ENCODE assay signal across 12 cellular contexts in the genomic region with DNA sequence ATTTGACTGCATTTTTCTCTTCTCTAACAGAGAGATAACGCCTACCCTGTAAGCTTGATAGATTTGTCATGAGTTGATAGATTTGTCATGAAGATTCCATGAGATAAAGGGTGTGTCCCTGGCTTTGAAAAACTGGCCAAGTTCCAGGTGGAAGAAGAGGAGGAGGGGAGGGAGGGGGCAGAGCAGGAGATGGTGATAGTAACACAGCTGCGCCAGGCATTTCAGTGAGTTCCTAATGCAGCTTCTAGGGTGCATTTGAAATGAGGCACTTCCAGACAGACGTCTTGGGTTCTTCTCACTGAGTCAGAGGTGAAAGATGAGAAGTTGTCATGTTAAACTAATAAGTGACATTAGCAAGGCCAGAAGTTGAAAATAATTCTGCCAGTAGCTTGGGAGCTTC.
DNase-seq lines count a peak whose midpoint lies in the region; TF ChIP-seq lines count a peak whose summit lies in the region.
"Had no signal": no experiment of that assay in that cellular context is flagged by ENCODE, and none has a peak within 500 bp of the region (broad histone marks: within the 10 kb centered on the region; RNA-seq: fewer than 3 reads in every experiment).

No MANE protein-coding gene starts in this region.

- no peak overlapping the region for H4K91ac ChIP-seq in H9 (ENCODE audit: insufficient read length, low read depth, low read length)

- H4K5ac ChIP-seq in H9 (ENCODE audit: insufficient read length, low read depth, low read length) = no peak overlapping the region

- no peak overlapping the region for H2BK20ac ChIP-seq in H9 (ENCODE audit: low read depth, low read length, poor library complexity, severe bottlenecking)

- H2BK12ac ChIP-seq in H9 (ENCODE audit: insufficient read length, low read depth, low read length) = no peak overlapping the region

- no peaks in the 10 kb centered on the region for H3K36me3 ChIP-seq in osteoblast (ENCODE audit: insufficient read depth, low read length)
- no peaks in the 10 kb centered on the region for H3K36me3 ChIP-seq in thyroid gland
- H3K36me3 ChIP-seq: stomach had no signal

- H3K79me2 ChIP-seq in H9 (ENCODE audit: insufficient read depth, low read length) = peaks cover 9% of the 10 kb centered on the region; the same call in 1 of the 2 replicates
- H3K79me2 ChIP-seq in osteoblast (ENCODE audit: insufficient read depth, low read length) = peaks cover 57% of the 10 kb centered on the region

- H3K9me3 Mint-ChIP-seq in H9 = no peaks in the 10 kb centered on the region
- H3K9me3 Mint-ChIP-seq: CD8-positive, alpha-beta memory T cell; natural killer cell treated with Interleukin-12 subunit alpha and Interleukin-12 subunit beta and Interleukin-15 and Interleukin-18, amount 100 ng/mL, for 72 hours had no signal

- H3K27ac ChIP-seq in H9 (ENCODE audit: insufficient read length, low read depth, low read length) (no peak overlapping the region), osteoblast (ENCODE audit: low read depth, low read length) (peak overlapping the region; percentile 8), thyroid gland (no peak overlapping the region)

- H3K27ac Mint-ChIP-seq in H9 = peak overlapping the region in 1 of 3 experiments; percentile 49; a peak in 1 of 7 replicates
- H3K27ac Mint-ChIP-seq: CD8-positive, alpha-beta memory T cell; natural killer cell treated with Interleukin-12 subunit alpha and Interleukin-12 subunit beta and Interleukin-15 and Interleukin-18, amount 100 ng/mL, for 72 hours had no signal

- no peak for TF ChIP-seq CTCF in H9 (conservative IDR thresholded peaks at IDR 0.05)
- TF ChIP-seq CTCF in osteoblast (IDR thresholded peaks at IDR 0.05; ENCODE audit: extremely low read depth, low read depth, low read length) = no peak
- no peak for TF ChIP-seq CTCF in thyroid gland (IDR thresholded peaks at IDR 0.05)

- no peaks in the 10 kb centered on the region for H3K36me3 Mint-ChIP-seq in H9 (ENCODE audit: insufficient read depth in 1 of 3, low read depth in 3 of 3)
- H3K36me3 Mint-ChIP-seq: CD8-positive, alpha-beta memory T cell; natural killer cell treated with Interleukin-12 subunit alpha and Interleukin-12 subunit beta and Interleukin-15 and Interleukin-18, amount 100 ng/mL, for 72 hours had no signal

- H3K79me1 ChIP-seq in H9 (ENCODE audit: insufficient read depth, low read depth, low read length, poor library complexity, severe bottlenecking) = peaks cover 5% of the 10 kb centered on the region

- no peak overlapping the region for H3K56ac ChIP-seq in H9 (ENCODE audit: insufficient read length, low read depth, low read length)

- no peak overlapping the region for H3K18ac ChIP-seq in H9 (ENCODE audit: insufficient read length, low read depth, low read length)

- no peak overlapping the region for H3K4me2 ChIP-seq in H9 (ENCODE audit: insufficient read depth, insufficient read length, low read length)
- H3K4me2 ChIP-seq in osteoblast (ENCODE audit: insufficient read depth, low read length) = peak overlapping the region; percentile 50

- H3K4me1 ChIP-seq in H9 (ENCODE audit: insufficient read depth, low read length) (peaks cover 10% of the 10 kb centered on the region; the same call in 1 of the 2 replicates), osteoblast (ENCODE audit: insufficient read depth, low read length) (peaks cover 27% of the 10 kb centered on the region), thyroid gland (peaks cover 13 to 32% of the 10 kb centered on the region in 2 donors)

- H2BK120ac ChIP-seq in H9 (ENCODE audit: low read depth, low read length, poor library complexity, severe bottlenecking) = no peak overlapping the region

- no peaks in the 10 kb centered on the region for H3K23me2 ChIP-seq in H9 (ENCODE audit: insufficient read length, low read depth, low read length, poor library complexity, severe bottlenecking)

- WGBS in H9 (ENCODE audit: extremely low coverage, insufficient read length, low lambda C conversion rate) = no CpG with 5 or more reads among the region's 3 CpGs
- WGBS in thyroid gland, 2 donors = 66 to 74% methylated on average over 3 of the region's 3 CpGs

- no peak overlapping the region for H3K4ac ChIP-seq in H9 (ENCODE audit: low read depth, low read length)

- intact Hi-C loops in thyroid gland (cut with DNase I) = no loop called here

- H3K27me3 ChIP-seq in H9 (ENCODE audit: insufficient read depth, low read length) (no peaks in the 10 kb centered on the region), osteoblast (ENCODE audit: insufficient read depth, low read length) (no peaks in the 10 kb centered on the region), thyroid gland (no peaks in the 10 kb centered on the region)
- H3K27me3 ChIP-seq: stomach had no signal

- TF ChIP-seq POLR2A in thyroid gland (IDR thresholded peaks at IDR 0.05) = no peak

- no peaks in the 10 kb centered on the region for H3K9me3 ChIP-seq in H9 (ENCODE audit: control insufficient read depth, low read depth, low read length)
- H3K9me3 ChIP-seq in osteoblast (ENCODE audit: low read depth, low read length) = no peaks in the 10 kb centered on the region
- H3K9me3 ChIP-seq in thyroid gland = no peaks in the 10 kb centered on the region
- H3K9me3 ChIP-seq: stomach had no signal

- H3K27me3 Mint-ChIP-seq in H9 (ENCODE audit: low read depth) = no peaks in the 10 kb centered on the region
- H3K27me3 Mint-ChIP-seq: natural killer cell treated with Interleukin-12 subunit alpha and Interleukin-12 subunit beta and Interleukin-15 and Interleukin-18, amount 100 ng/mL, for 72 hours had no signal

- H3K4me3 Mint-ChIP-seq in H9 = no peak overlapping the region
- H3K4me3 Mint-ChIP-seq: CD8-positive, alpha-beta memory T cell; natural killer cell treated with Interleukin-12 subunit alpha and Interleukin-12 subunit beta and Interleukin-15 and Interleukin-18, amount 100 ng/mL, for 72 hours had no signal

- no peak overlapping the region for H2BK5ac ChIP-seq in H9 (ENCODE audit: insufficient read length, low read length)

- no peak overlapping the region for H2AK5ac ChIP-seq in H9 (ENCODE audit: insufficient read length, low read length)

- DNase-seq in H9 (no peak), OCI-M1 (lab: John Stamatoyannopoulos, UW) (peak; percentile 43), fibroblast of gingiva (ENCODE audit: low read depth) (peak; percentile 17), osteoblast (ENCODE audit: insufficient read length, low spot score, missing footprints) (no peak), HK-2 (ENCODE audit: unreplicated experiment) (no peak), HT-29 (ENCODE audit: low spot score) (no peak), retina (no peak), thyroid gland (no peak)
- DNase-seq: CD8-positive, alpha-beta memory T cell; NCI-H1105 treated with DMSO at 0.1 percent for 48 hours; stomach had no signal

- H4K20me1 ChIP-seq in H9 (ENCODE audit: control insufficient read depth, insufficient read depth, insufficient read length) (no peaks in the 10 kb centered on the region), osteoblast (ENCODE audit: insufficient read depth, low read length) (no peaks in the 10 kb centered on the region)

- H4K8ac ChIP-seq in H9 (replicated peaks; ENCODE audit: insufficient read length, low read depth, low read length) = no peak overlapping the region

- H3T11ph ChIP-seq in H9 (ENCODE audit: low read length) = no peak overlapping the region

- H3K14ac ChIP-seq in H9 (ENCODE audit: insufficient read depth, low read length) = 0 out of 2 replicates have a peak overlapping the region, but pooled peaks have one; percentile 16

- H2AFZ ChIP-seq in H9 (ENCODE audit: low read length) (no peak overlapping the region), osteoblast (ENCODE audit: low read length) (no peak overlapping the region)

- peaks cover 46 to 53% of the 10 kb centered on the region in 2 experiments for H3K4me1 Mint-ChIP-seq in H9

- H3K4me3 ChIP-seq in osteoblast (ENCODE audit: insufficient read depth, low read length) (no peak overlapping the region), thyroid gland (replicated peaks in 1 of 3) (no peak overlapping the region)
- H3K4me3 ChIP-seq: stomach had no signal

- H2BK15ac ChIP-seq in H9 (ENCODE audit: low read depth, low read length) = no peak overlapping the region

- H3K23ac ChIP-seq in H9 (ENCODE audit: insufficient read length, low read depth, low read length) = no peak overlapping the region

- H3K9ac ChIP-seq in H9 (ENCODE audit: extremely low read depth, insufficient read length, low read length) = no peak overlapping the region

Comparison
In these comparisons a context has a peak if more than half of its experiments do, and no peak if none do; other contexts are left out.
1. DNase-seq: peak in OCI-M1 (single experiment) and fibroblast of gingiva (single experiment); none in H9 (single experiment), osteoblast (single experiment), HK-2 (single experiment), HT-29 (single experiment), retina (single experiment) and thyroid gland (0 of 2).